Comparison of ENCODE assay signal across 4 cellular contexts in the genomic region with DNA sequence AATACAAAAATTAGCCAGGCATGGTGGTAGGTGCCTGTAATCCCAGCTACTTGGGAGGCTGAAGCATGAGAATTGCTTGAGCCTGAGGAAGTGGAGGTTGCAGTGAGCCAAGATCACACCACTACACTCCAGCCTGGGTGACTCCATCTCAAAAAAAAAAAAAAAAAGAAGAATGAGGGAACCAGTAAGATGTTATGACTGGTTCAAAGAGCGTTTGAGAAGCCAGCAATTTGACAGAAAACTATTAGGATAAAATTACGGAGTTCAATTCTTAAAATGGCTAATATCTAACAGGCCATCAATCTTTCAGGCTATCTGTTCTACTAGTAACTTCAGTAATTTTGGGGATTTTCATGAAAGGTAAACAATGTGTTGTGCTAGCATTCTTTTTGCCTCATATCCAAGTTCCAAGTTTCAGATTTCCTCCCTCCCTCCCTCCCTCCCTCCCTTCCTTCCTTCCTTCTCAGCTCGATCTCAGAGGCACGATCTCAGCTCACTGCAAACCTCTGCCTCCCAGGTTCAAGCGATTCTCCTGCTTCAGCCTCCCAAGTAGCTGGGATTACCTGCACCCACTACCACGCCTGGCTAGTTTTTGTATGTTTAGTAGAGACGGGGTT. TPM values are rescaled to one million over a fixed set of nuclear protein-coding genes. Genes with fewer than 3 reads are reported as not detected.
"Had no signal": no experiment of that assay in that cellular context is flagged by ENCODE, and none has a peak within 500 bp of the region (broad histone marks: within the 10 kb centered on the region; RNA-seq: fewer than 3 reads in every experiment).

No MANE protein-coding gene starts in this region.

RNA-seq across cellular contexts. Expression of gene RAB44, which starts 7.4 kb away (rescaled TPM):
- total RNA-seq: activated CD4-positive, alpha-beta T cell treated with anti-CD3 and anti-CD28 coated beads, Interleukin-2, amount 10 ng/mL, durations not matched to agents 24 days and 14 days; activated CD8-positive, alpha-beta memory T cell treated with anti-CD3 and anti-CD28 coated beads for 36 hours; activated CD8-positive, alpha-beta memory T cell treated with anti-CD3 and anti-CD28 coated beads, Interleukin-2, amount 10 ng/mL, durations not matched to agents 7 days and 5 days; activated CD8-positive, alpha-beta T cell treated with anti-CD3 and anti-CD28 coated beads, Interleukin-2, amount 10 ng/mL, durations not matched to agents 7 days and 5 days had no signal
